Comparison of ENCODE assay signal across 30 cellular contexts in genomic region chr12:11592484-11592883, GRCh38.
"Had no signal": no experiment of that assay in that cellular context is flagged by ENCODE, and none has a peak within 500 bp of the region (broad histone marks: within the 10 kb centered on the region; RNA-seq: fewer than 3 reads in every experiment).

No MANE protein-coding gene starts in this region.

- H3K36me3 ChIP-seq: left lung, lower lobe of right lung, pancreas, prostate gland, suprapubic skin, thoracic aorta, tibial artery, upper lobe of right lung had no signal

- FAIRE-seq: islet of Langerhans, kidney, pancreas had no signal

- ATAC-seq: left colon; left lung; lower lobe of right lung; naive thymus-derived CD8-positive, alpha-beta T cell; pancreas; right cardiac atrium; sciatic nerve; upper lobe of right lung had no signal

- H3K27ac Mint-ChIP-seq: immature natural killer cell; nephron; stimulated activated naive CD8-positive, alpha-beta T cell treated with anti-CD3 and anti-CD28 coated beads, Interleukin-15, Interleukin-2, amounts not matched to agents 100 ng/mL and 50 ng/mL, for 24 hours had no signal

- H3K4me1 ChIP-seq: lower lobe of right lung, pancreas, prostate gland, suprapubic skin, tibial artery, upper lobe of right lung had no signal

- H3K36me3 Mint-ChIP-seq: immature natural killer cell; naive thymus-derived CD8-positive, alpha-beta T cell had no signal

- H3K9me3 Mint-ChIP-seq: immature natural killer cell; naive thymus-derived CD8-positive, alpha-beta T cell; nephron; stimulated activated naive CD8-positive, alpha-beta T cell treated with anti-CD3 and anti-CD28 coated beads, Interleukin-15, Interleukin-2, amounts not matched to agents 100 ng/mL and 50 ng/mL, for 24 hours had no signal

- H3K4me1 Mint-ChIP-seq: immature natural killer cell, nephron had no signal

- H3K4me3 Mint-ChIP-seq: immature natural killer cell; naive thymus-derived CD8-positive, alpha-beta T cell; nephron; neural crest cell; stimulated activated naive CD8-positive, alpha-beta T cell treated with anti-CD3 and anti-CD28 coated beads, Interleukin-15, Interleukin-2, amounts not matched to agents 100 ng/mL and 50 ng/mL, for 24 hours had no signal

- H3K27ac ChIP-seq: left lung, lower lobe of right lung, pancreas, prostate gland, skin epidermis, suprapubic skin, thoracic aorta, tibial artery, upper lobe of right lung had no signal

- DNase-seq: immature natural killer cell; kidney; left colon; left lung; lower lobe of right lung; mammary epithelial cell; mesenchymal stem cell; naive thymus-derived CD8-positive, alpha-beta T cell; nucleus accumbens; pancreas; posterior cingulate gyrus; retina; right cardiac atrium; stimulated activated CD4-positive, alpha-beta T cell treated with anti-CD3 and anti-CD28 coated beads, Interleukin-12 subunit alpha, Interleukin-12 subunit beta, amount 100 ng/mL, for 4 hours; stimulated activated CD4-positive, alpha-beta T cell treated with anti-CD3 and anti-CD28 coated beads, Interleukin-15, amount 100 ng/mL, for 24 hours; stimulated activated CD4-positive, alpha-beta T cell treated with anti-CD3 and anti-CD28 coated beads, Interleukin-2, amount 100 ng/mL, for 24 hours; stimulated activated CD4-positive, alpha-beta T cell treated with anti-CD3 and anti-CD28 coated beads, Interleukin-4, amount 100 ng/mL, for 1 hour; stimulated activated naive CD4-positive, alpha-beta T cell; tibial artery; trophoblast cell; upper lobe of right lung had no signal

- H3K27me3 ChIP-seq: left lung, pancreas, suprapubic skin, tibial artery, upper lobe of right lung had no signal

- H3K4me3 ChIP-seq: left lung, lower lobe of right lung, pancreas, prostate gland, skin epidermis, suprapubic skin, thoracic aorta, tibial artery, upper lobe of right lung had no signal

- H3K9me3 ChIP-seq: left lung, lower lobe of right lung, pancreas, prostate gland, suprapubic skin, thoracic aorta, tibial artery, upper lobe of right lung had no signal
